In the genomic region with DNA sequence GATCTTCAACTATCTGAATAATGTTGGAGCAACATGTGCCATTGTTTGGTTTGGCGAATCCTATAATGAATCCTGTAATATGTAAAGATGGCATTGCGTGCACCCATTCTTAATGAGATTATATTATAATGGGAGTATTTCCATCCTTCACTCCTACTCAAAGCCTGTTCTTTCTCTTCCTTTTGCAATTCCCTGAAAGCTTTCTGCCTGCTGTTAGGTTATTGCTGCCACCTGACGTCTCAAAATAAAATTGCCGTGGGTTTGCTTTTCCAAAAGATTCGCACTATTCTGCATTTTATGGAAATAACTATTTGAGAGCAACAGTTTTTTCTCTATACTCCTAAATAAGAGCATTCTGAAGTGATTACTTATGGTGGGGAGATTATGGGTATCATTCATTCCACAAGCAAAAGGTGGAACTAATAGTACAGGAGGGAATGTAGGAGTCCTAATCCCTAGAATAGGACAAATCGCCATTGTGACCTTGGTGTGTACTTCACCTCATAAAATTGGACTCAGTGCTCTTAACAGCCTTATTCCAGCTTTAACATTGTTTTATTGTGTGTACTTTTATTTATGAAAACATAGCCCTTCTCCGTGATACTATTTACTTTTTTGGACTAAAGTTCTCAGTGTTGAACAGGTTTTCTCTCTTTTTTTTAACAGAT, we compare ENCODE assay signal across 13 cellular contexts.
DNase-seq lines count a peak whose midpoint lies in the region; ATAC-seq, FAIRE-seq and TF ChIP-seq lines count a peak whose summit lies in the region.
"Had no signal": no experiment of that assay in that cellular context is flagged by ENCODE, and none has a peak within 500 bp of the region (broad histone marks: within the 10 kb centered on the region; RNA-seq: fewer than 3 reads in every experiment).

No MANE protein-coding gene starts in this region.

- no peak for TF ChIP-seq CTCF in HEK293 (tag by site-specific recombination; IDR thresholded peaks at IDR 0.05)

- no peaks in the 10 kb centered on the region for H3K9me3 Mint-ChIP-seq in activated CD4-positive, alpha-beta memory T cell treated with anti-CD3 and anti-CD28 coated beads for 36 hours

- no peak overlapping the region for H3K27ac ChIP-seq in HEK293 (ENCODE audit: extremely low read depth, low read depth, low read length)

- H3K27me3 Mint-ChIP-seq in activated CD4-positive, alpha-beta memory T cell treated with anti-CD3 and anti-CD28 coated beads for 36 hours = no peaks in the 10 kb centered on the region
- H3K27me3 Mint-ChIP-seq: activated naive CD8-positive, alpha-beta T cell treated with anti-CD3 and anti-CD28 coated beads, Interleukin-2, amount 10 ng/mL, durations not matched to agents 7 days and 5 days; naive thymus-derived CD8-positive, alpha-beta T cell had no signal

- FAIRE-seq in A204.1 (lab: Jason Lieb, UNC) = peak; percentile 63
- FAIRE-seq: G401.6 had no signal

- intact Hi-C loops in activated CD4-positive, alpha-beta memory T cell treated with anti-CD3 and anti-CD28 coated beads for 36 hours (cut with micrococcal nuclease) = no loop called here

- CTCF ChIA-PET in HEK293 (lab: Yijun Ruan, JAX) = interaction anchor here (1.3 kb wide), 1 partner anchor 307 kb away, joined by 4 read pairs; no protein-coding TSS in a partner anchor
- CTCF ChIA-PET in activated CD4-positive, alpha-beta memory T cell treated with anti-CD3 and anti-CD28 coated beads for 36 hours (lab: Charles Lee) = interaction anchor here (1.8 kb wide), 1 partner anchor 15 kb away, joined by 5 read pairs; no protein-coding TSS in a partner anchor

- H3K36me3 ChIP-seq in HEK293 (ENCODE audit: control insufficient read depth in 2 of 2, insufficient read depth in 1 of 2, low read length in 2 of 2) = peaks cover 0 to 9% of the 10 kb centered on the region in 2 experiments; a peak in 1 of 3 replicates

- DNase-seq in cerebellum (ENCODE audit: low spot score) = peak; percentile 40
- peak; percentile 39 for DNase-seq in midbrain (lab: John Stamatoyannopoulos, UW)
- DNase-seq in activated CD4-positive, alpha-beta memory T cell treated with anti-CD3 and anti-CD28 coated beads for 36 hours = no peak
- no peak for DNase-seq in occipital lobe (lab: John Stamatoyannopoulos, UW)
- DNase-seq: activated naive CD8-positive, alpha-beta T cell treated with anti-CD3 and anti-CD28 coated beads, Interleukin-2, amount 10 ng/mL, durations not matched to agents 7 days and 5 days; naive thymus-derived CD8-positive, alpha-beta T cell; NCI-H510A had no signal

- H3K4me3 Mint-ChIP-seq in activated CD4-positive, alpha-beta memory T cell treated with anti-CD3 and anti-CD28 coated beads for 36 hours = no peak overlapping the region
- H3K4me3 Mint-ChIP-seq: activated naive CD8-positive, alpha-beta T cell treated with anti-CD3 and anti-CD28 coated beads, Interleukin-2, amount 10 ng/mL, durations not matched to agents 7 days and 5 days; CD14-positive monocyte; naive thymus-derived CD8-positive, alpha-beta T cell had no signal

- H3K4me3 ChIP-seq in HEK293 (ENCODE audit: low read depth, low read length) = no peak overlapping the region

- no peaks in the 10 kb centered on the region for H3K9me3 ChIP-seq in HEK293 (ENCODE audit: control insufficient read depth, insufficient read depth, low read depth, low read length)

- peaks cover 7% of the 10 kb centered on the region for H3K36me3 Mint-ChIP-seq in activated CD4-positive, alpha-beta memory T cell treated with anti-CD3 and anti-CD28 coated beads for 36 hours

- POLR2A ChIA-PET in HEK293 (lab: Yijun Ruan, JAX) = no interaction called here
- POLR2A ChIA-PET in activated CD4-positive, alpha-beta memory T cell treated with anti-CD3 and anti-CD28 coated beads for 36 hours (lab: Charles Lee) = no interaction called here

- no peaks in the 10 kb centered on the region for H3K4me1 ChIP-seq in HEK293 (ENCODE audit: control insufficient read depth, insufficient read depth, low read length)

- no peaks in the 10 kb centered on the region for H3K4me1 Mint-ChIP-seq in activated CD4-positive, alpha-beta memory T cell treated with anti-CD3 and anti-CD28 coated beads for 36 hours (ENCODE audit: low read depth)
- H3K4me1 Mint-ChIP-seq: activated naive CD8-positive, alpha-beta T cell treated with anti-CD3 and anti-CD28 coated beads, Interleukin-2, amount 10 ng/mL, durations not matched to agents 7 days and 5 days; CD14-positive monocyte; naive thymus-derived CD8-positive, alpha-beta T cell had no signal

- no peak overlapping the region for H3K27ac Mint-ChIP-seq in activated CD4-positive, alpha-beta memory T cell treated with anti-CD3 and anti-CD28 coated beads for 36 hours
- H3K27ac Mint-ChIP-seq: activated naive CD8-positive, alpha-beta T cell treated with anti-CD3 and anti-CD28 coated beads, Interleukin-2, amount 10 ng/mL, durations not matched to agents 7 days and 5 days; naive thymus-derived CD8-positive, alpha-beta T cell had no signal

- ATAC-seq in HG03432 (IDR thresholded peaks at IDR 0.05; ENCODE audit: unreplicated experiment) (no peak), GM18511 (IDR thresholded peaks at IDR 0.05; ENCODE audit: unreplicated experiment) (no peak)
- ATAC-seq: naive thymus-derived CD8-positive, alpha-beta T cell had no signal

TF ChIP-seq in HEK293, 187 proteins besides CTCF, POLR2A, EP300 and RAD21:
- TF ChIP-seq ZNF660 (tag by site-specific recombination; IDR thresholded peaks at IDR 0.05) = no peak
- TF ChIP-seq ZNF571 (tag by site-specific recombination; IDR thresholded peaks at IDR 0.05) = no peak
- TF ChIP-seq, protein P1, sequence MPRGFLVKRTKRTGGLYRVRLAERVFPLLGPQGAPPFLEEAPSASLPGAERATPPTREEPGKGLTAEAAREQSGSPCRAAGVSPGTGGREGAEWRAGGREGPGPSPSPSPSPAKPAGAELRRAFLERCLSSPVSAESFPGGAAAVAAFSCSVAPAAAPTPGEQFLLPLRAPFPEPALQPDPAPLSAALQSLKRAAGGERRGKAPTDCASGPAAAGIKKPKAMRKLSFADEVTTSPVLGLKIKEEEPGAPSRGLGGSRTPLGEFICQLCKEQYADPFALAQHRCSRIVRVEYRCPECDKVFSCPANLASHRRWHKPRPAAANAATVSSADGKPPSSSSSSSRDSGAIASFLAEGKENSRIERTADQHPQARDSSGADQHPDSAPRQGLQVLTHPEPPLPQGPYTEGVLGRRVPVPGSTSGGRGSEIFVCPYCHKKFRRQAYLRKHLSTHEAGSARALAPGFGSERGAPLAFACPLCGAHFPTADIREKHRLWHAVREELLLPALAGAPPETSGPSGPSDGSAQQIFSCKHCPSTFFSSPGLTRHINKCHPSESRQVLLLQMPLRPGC (tag by site-specific recombination; IDR thresholded peaks at IDR 0.05) = no peak
- TF ChIP-seq, protein P2, sequence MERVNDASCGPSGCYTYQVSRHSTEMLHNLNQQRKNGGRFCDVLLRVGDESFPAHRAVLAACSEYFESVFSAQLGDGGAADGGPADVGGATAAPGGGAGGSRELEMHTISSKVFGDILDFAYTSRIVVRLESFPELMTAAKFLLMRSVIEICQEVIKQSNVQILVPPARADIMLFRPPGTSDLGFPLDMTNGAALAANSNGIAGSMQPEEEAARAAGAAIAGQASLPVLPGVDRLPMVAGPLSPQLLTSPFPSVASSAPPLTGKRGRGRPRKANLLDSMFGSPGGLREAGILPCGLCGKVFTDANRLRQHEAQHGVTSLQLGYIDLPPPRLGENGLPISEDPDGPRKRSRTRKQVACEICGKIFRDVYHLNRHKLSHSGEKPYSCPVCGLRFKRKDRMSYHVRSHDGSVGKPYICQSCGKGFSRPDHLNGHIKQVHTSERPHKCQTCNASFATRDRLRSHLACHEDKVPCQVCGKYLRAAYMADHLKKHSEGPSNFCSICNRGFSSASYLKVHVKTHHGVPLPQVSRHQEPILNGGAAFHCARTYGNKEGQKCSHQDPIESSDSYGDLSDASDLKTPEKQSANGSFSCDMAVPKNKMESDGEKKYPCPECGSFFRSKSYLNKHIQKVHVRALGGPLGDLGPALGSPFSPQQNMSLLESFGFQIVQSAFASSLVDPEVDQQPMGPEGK (tag by site-specific recombination; IDR thresholded peaks at IDR 0.05) = no peak
- 0 out of 2 replicates have a peak, but pooled peaks have one; percentile 19 for TF ChIP-seq ZNF664 (tag by site-specific recombination; IDR thresholded peaks at IDR 0.05)
- TF ChIP-seq HOXD13 (CRISPR knock-in tag; IDR thresholded peaks at IDR 0.05; ENCODE audit: borderline replicate concordance) = no peak
- TF ChIP-seq ZNF157 (tag by site-specific recombination; IDR thresholded peaks at IDR 0.05) = no peak
- TF ChIP-seq KLF9 (tag by site-specific recombination; IDR thresholded peaks at IDR 0.05; ENCODE audit: low read depth) = no peak
TF ChIP-seq in HEK293: peak in this region for 1.

Comparison
In these comparisons a context has a peak if more than half of its experiments do, and no peak if none do; other contexts are left out.
1. DNase-seq: peak in cerebellum (single experiment) and midbrain (single experiment); none in activated CD4-positive, alpha-beta memory T cell treated with anti-CD3 and anti-CD28 coated beads for 36 hours (single experiment) and occipital lobe (single experiment).